In the genomic region with DNA sequence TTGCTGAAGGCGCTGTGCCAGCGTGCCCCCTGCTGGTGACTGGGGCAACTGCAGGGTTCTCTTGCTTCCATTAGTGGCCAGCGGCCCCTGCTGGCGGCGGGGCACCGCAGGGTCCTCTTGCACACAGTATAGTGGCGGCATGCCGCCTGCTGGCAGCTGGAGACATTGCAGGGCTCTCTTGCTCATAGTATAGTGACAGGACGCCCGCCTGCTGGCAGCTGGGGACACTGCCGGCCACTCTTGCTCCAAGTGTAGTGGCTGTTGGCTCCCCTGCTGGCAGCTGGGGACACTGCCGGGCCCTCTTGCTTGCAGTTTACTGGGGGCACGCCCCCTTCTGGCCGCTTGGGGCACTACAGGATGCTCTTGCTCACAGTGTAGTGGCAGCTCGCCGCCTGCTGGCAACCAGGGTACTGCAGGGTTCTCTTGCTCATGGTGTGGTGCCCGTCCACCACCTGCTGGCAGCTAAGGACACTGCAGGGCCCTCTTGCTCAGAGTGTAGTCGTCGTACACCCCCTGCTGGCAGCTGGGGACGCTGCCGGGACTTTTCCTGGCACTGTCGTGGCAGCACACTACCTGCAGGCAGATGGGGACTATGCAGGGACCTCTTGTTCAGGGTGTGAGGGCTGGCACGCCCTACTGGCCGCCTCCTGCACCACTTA, we compare ENCODE assay signal across 8 cellular contexts. TPM values are rescaled to one million over a fixed set of nuclear protein-coding genes. Genes with fewer than 3 reads are reported as not detected.
DNase-seq lines count a peak whose midpoint lies in the region; ATAC-seq and TF ChIP-seq lines count a peak whose summit lies in the region.
"Not testable (repeated sequence)": the region's sequence is repeated elsewhere in the genome, so short reads cannot be mapped to it uniquely, and the experiment has no call there.

No MANE protein-coding gene starts in this region.

- intact Hi-C loops in activated CD4-positive, alpha-beta memory T cell treated with anti-CD3 and anti-CD28 coated beads for 36 hours (cut with micrococcal nuclease); mammary epithelial cell (cut with micrococcal nuclease); psoas muscle (cut with DNase I): not testable (repeated sequence)

- H3K4me3 Mint-ChIP-seq in activated CD4-positive, alpha-beta memory T cell treated with anti-CD3 and anti-CD28 coated beads for 36 hours = not testable (repeated sequence)

- in situ Hi-C loops in mammary epithelial cell (cut with MboI; ENCODE audit: low sequenced_read_pairs in 2 of 2) = not testable (repeated sequence)

- H3K36me3 ChIP-seq in mammary epithelial cell (ENCODE audit: insufficient read depth, low read length); psoas muscle (ENCODE audit: insufficient read depth in 1 of 2, low read depth in 1 of 2): not testable (repeated sequence)

- POLR2A ChIA-PET in activated CD4-positive, alpha-beta memory T cell treated with anti-CD3 and anti-CD28 coated beads for 36 hours (lab: Charles Lee) = not testable (repeated sequence)

- H3K4me1 Mint-ChIP-seq in activated CD4-positive, alpha-beta memory T cell treated with anti-CD3 and anti-CD28 coated beads for 36 hours (ENCODE audit: low read depth) = not testable (repeated sequence)

- not testable (repeated sequence) for H3K9ac ChIP-seq in mammary epithelial cell (ENCODE audit: insufficient read depth, low read length)

- not testable (repeated sequence) for H2AFZ ChIP-seq in mammary epithelial cell (ENCODE audit: low read depth, low read length)

- not testable (repeated sequence) for H3K27me3 Mint-ChIP-seq in activated CD4-positive, alpha-beta memory T cell treated with anti-CD3 and anti-CD28 coated beads for 36 hours

- not testable (repeated sequence) for BruUV-seq in mammary epithelial cell (replicated peaks; lab: Mats Ljungman, UMichigan)

- TF ChIP-seq CTCF in LNCaP clone FGC (IDR thresholded peaks at IDR 0.05; ENCODE audit: control insufficient read depth, extremely low read depth, insufficient read depth) (peak; percentile 37), mammary epithelial cell (conservative IDR thresholded peaks at IDR 0.05 in 1 of 2, IDR thresholded peaks at IDR 0.05 in 1 of 2; ENCODE audit: extremely low read depth in 1 of 2, insufficient read depth in 1 of 2, low read depth in 1 of 2, low read length in 2 of 2) (peak; percentile 3 to 5), psoas muscle (IDR thresholded peaks at IDR 0.05) (peak; percentile 10)

- not testable (repeated sequence) for H4K20me1 ChIP-seq in mammary epithelial cell (ENCODE audit: insufficient read depth, low read length)

- not testable (repeated sequence) for H3K27me3 ChIP-seq in mammary epithelial cell (ENCODE audit: insufficient read depth, low read length); psoas muscle (ENCODE audit: insufficient read depth in 3 of 3, low read length in 2 of 3)

- not testable (repeated sequence) for H3K4me3 ChIP-seq in LNCaP clone FGC (ENCODE audit: low read depth, low read length); mammary epithelial cell (replicated peaks in 1 of 3; ENCODE audit: insufficient read depth in 1 of 3, low read depth in 2 of 3, low read length in 3 of 3); psoas muscle

- H3K36me3 Mint-ChIP-seq in activated CD4-positive, alpha-beta memory T cell treated with anti-CD3 and anti-CD28 coated beads for 36 hours = not testable (repeated sequence)

- 79% methylated on average over 17 of the region's 24 CpGs for WGBS in mammary epithelial cell (ENCODE audit: low coverage, missing lambda C conversion rate)
- 64 to 69% (median 66%) methylated on average over 14 to 18 of the region's 24 CpGs for WGBS in psoas muscle, 3 donors

- peak; percentile 64 for ATAC-seq in GM18909 (IDR thresholded peaks at IDR 0.05; ENCODE audit: poor library complexity, unreplicated experiment)
- ATAC-seq in HG02759 (IDR thresholded peaks at IDR 0.05; ENCODE audit: unreplicated experiment) = peak; percentile 57
- peak in 1 of 4 donors; percentile 20 for ATAC-seq in psoas muscle

- DNase-seq in CD1c-positive myeloid dendritic cell (ENCODE audit: extremely low spot score) = peak; percentile 1
- not testable (repeated sequence) for DNase-seq in LNCaP clone FGC (ENCODE audit: low read depth); mammary epithelial cell
- peak; percentile 58 for DNase-seq in activated CD4-positive, alpha-beta memory T cell treated with anti-CD3 and anti-CD28 coated beads for 36 hours
- peak; percentile 49 for DNase-seq in islet precursor cell
- peak in 1 of 2 donors; percentile 52 for DNase-seq in psoas muscle

- not testable (repeated sequence) for H3K4me1 ChIP-seq in mammary epithelial cell (ENCODE audit: insufficient read depth, low read length); psoas muscle

- not testable (repeated sequence) for H3K27ac ChIP-seq in mammary epithelial cell (ENCODE audit: insufficient read depth, low read depth, low read length); psoas muscle

- dilution Hi-C loops in mammary epithelial cell (cut with HindIII; ENCODE audit: low sequenced_read_pairs) = not testable (repeated sequence)

- H3K27ac Mint-ChIP-seq in activated CD4-positive, alpha-beta memory T cell treated with anti-CD3 and anti-CD28 coated beads for 36 hours = not testable (repeated sequence)

- not testable (repeated sequence) for H3K9me3 Mint-ChIP-seq in activated CD4-positive, alpha-beta memory T cell treated with anti-CD3 and anti-CD28 coated beads for 36 hours

- H3K79me2 ChIP-seq in mammary epithelial cell (ENCODE audit: insufficient read depth, low read length) = not testable (repeated sequence)

- CTCF ChIA-PET in activated CD4-positive, alpha-beta memory T cell treated with anti-CD3 and anti-CD28 coated beads for 36 hours (lab: Charles Lee); mammary epithelial cell (lab: Charles Lee; ENCODE audit: low non-redundant PET): not testable (repeated sequence)

- H3K9me3 ChIP-seq in mammary epithelial cell (replicated peaks; ENCODE audit: insufficient read depth, low read length); psoas muscle: not testable (repeated sequence)

- H3K4me2 ChIP-seq in mammary epithelial cell (ENCODE audit: insufficient read depth, low read depth, low read length) = not testable (repeated sequence)

RNA-seq across cellular contexts. Expression of a gene that starts 41.2 kb away (rescaled TPM):
- 1 to 10 TPM; 6.9 to 7.4 TPM for total RNA-seq in activated CD4-positive, alpha-beta memory T cell treated with anti-CD3 and anti-CD28 coated beads for 36 hours
- total RNA-seq in mammary epithelial cell (10 to 100 TPM; 13.3 to 15.5 TPM), psoas muscle (10 to 100 TPM in 1 of 4 donors, 1 to 10 TPM in 3; 7.4 to 13.0 (median 7.6) TPM)
- polyA plus RNA-seq in mammary epithelial cell (2.4 TPM), psoas muscle (1 to 10 TPM; 2.1 to 4.5 (median 2.8) TPM)
- polyA minus RNA-seq in mammary epithelial cell = 5.0 TPM
